Comparison of ENCODE assay signal across 32 cellular contexts in genomic region chr12:88720785-88721650, GRCh38.
"Had no signal": no experiment of that assay in that cellular context is flagged by ENCODE, and none has a peak within 500 bp of the region (broad histone marks: within the 10 kb centered on the region; RNA-seq: fewer than 3 reads in every experiment).

No MANE protein-coding gene starts in this region.

- H3K9me3 ChIP-seq: adrenal gland, body of pancreas, esophagus squamous epithelium had no signal

- ATAC-seq: activated CD4-positive, alpha-beta T cell treated with anti-CD3 and anti-CD28 coated beads for 36 hours; activated CD8-positive, alpha-beta memory T cell treated with anti-CD3 and anti-CD28 coated beads, Interleukin-2, amount 10 ng/mL, durations not matched to agents 7 days and 5 days; activated CD8-positive, alpha-beta T cell treated with anti-CD3 and anti-CD28 coated beads, Interleukin-2, amount 10 ng/mL, durations not matched to agents 7 days and 5 days; activated naive CD8-positive, alpha-beta T cell treated with anti-CD3 and anti-CD28 coated beads, Interleukin-2, amount 50 U/mL, for 24 hours; body of pancreas; effector memory CD8-positive, alpha-beta T cell; T-helper 17 cell had no signal

- H3K4me3 ChIP-seq: adrenal gland, body of pancreas, esophagus squamous epithelium had no signal

- H3K27me3 ChIP-seq: adrenal gland, body of pancreas, esophagus squamous epithelium had no signal

- H3K27ac ChIP-seq: adrenal gland, body of pancreas, epithelial cell of prostate, esophagus squamous epithelium had no signal

- FAIRE-seq: colon, frontal cortex had no signal

- H3K36me3 ChIP-seq: adrenal gland, esophagus squamous epithelium had no signal

- DNase-seq: activated CD4-positive, alpha-beta memory T cell treated with anti-CD3 and anti-CD28 coated beads for 36 hours; activated CD4-positive, alpha-beta T cell treated with anti-CD3 and anti-CD28 coated beads for 36 hours; activated CD4-positive, alpha-beta T cell treated with anti-CD3 and anti-CD28 coated beads, Interleukin-2, amount 10 ng/mL, durations not matched to agents 24 days and 14 days; activated CD4-positive, CD25-positive, alpha-beta regulatory T cell; activated CD4-positive, CD25-positive, alpha-beta regulatory T cell treated with anti-CD3 and anti-CD28 coated beads, Interleukin-2, amount 50 U/mL, for 72 hours; activated CD8-positive, alpha-beta memory T cell treated with anti-CD3 and anti-CD28 coated beads, Interleukin-2, amount 10 ng/mL, durations not matched to agents 7 days and 5 days; activated CD8-positive, alpha-beta memory T cell treated with anti-CD3 and anti-CD28 coated beads, Interleukin-2, amount 50 U/mL, for 4 hours; activated CD8-positive, alpha-beta T cell treated with anti-CD3 and anti-CD28 coated beads, Interleukin-2, amount 10 ng/mL, durations not matched to agents 7 days and 5 days; activated effector memory CD4-positive, alpha-beta T cell treated with anti-CD3 and anti-CD28 coated beads, Interleukin-2, amount 50 U/mL, for 16 hours; activated naive CD4-positive, alpha-beta T cell treated with anti-CD3 and anti-CD28 coated beads for 36 hours; activated naive CD8-positive, alpha-beta T cell treated with anti-CD3 and anti-CD28 coated beads for 36 hours; activated naive CD8-positive, alpha-beta T cell treated with anti-CD3 and anti-CD28 coated beads, Interleukin-2, amount 50 U/mL, for 24 hours; activated T-cell treated with anti-CD3 and anti-CD28 coated beads, Interleukin-2, amount 50 U/mL, for 1 hour; activated T-cell treated with anti-CD3 and anti-CD28 coated beads, Interleukin-2, amount 50 U/mL, for 48 hours; adrenal gland; amygdala; aorta; body of pancreas; caudate nucleus; cortex of kidney; dermis blood vessel endothelial cell; effector CD4-positive, alpha-beta T cell; effector memory CD8-positive, alpha-beta T cell; esophagus squamous epithelium; foreskin fibroblast; head of caudate nucleus; T-helper 1 cell; T-helper 17 cell; T1000 had no signal

- H3K4me1 ChIP-seq: adrenal gland had no signal
